ENCODE assay signal across 30 cellular contexts in genomic region chr19:35872180-35872579, GRCh38. TPM values are rescaled to one million over a fixed set of nuclear protein-coding genes. Genes with fewer than 3 reads are reported as not detected.
"Had no signal": no experiment of that assay in that cellular context is flagged by ENCODE, and none has a peak within 500 bp of the region (broad histone marks: within the 10 kb centered on the region; RNA-seq: fewer than 3 reads in every experiment).

No MANE protein-coding gene starts in this region.

- H3K36me3 Mint-ChIP-seq: activated naive CD8-positive, alpha-beta T cell treated with anti-CD3 and anti-CD28 coated beads, Interleukin-2, amount 10 ng/mL, durations not matched to agents 7 days and 5 days; natural killer cell treated with Interleukin-12 subunit alpha and Interleukin-12 subunit beta and Interleukin-15 and Interleukin-18, amount 100 ng/mL, for 72 hours had no signal

- DNase-seq: activated CD8-positive, alpha-beta memory T cell treated with anti-CD3 and anti-CD28 coated beads for 24 hours; activated CD8-positive, alpha-beta memory T cell treated with anti-CD3 and anti-CD28 coated beads, Interleukin-2, amount 50 U/mL, for 4 hours; activated naive CD4-positive, alpha-beta T cell treated with anti-CD3 and anti-CD28 coated beads for 36 hours; activated naive CD8-positive, alpha-beta T cell treated with anti-CD3 and anti-CD28 coated beads, Interleukin-2, amount 10 ng/mL, durations not matched to agents 7 days and 5 days; activated T-cell treated with anti-CD3 and anti-CD28 coated beads, Interleukin-2, amount 50 U/mL, for 24 hours; amniotic stem cell; effector memory CD4-positive, alpha-beta T cell; hypothalamus; ovary; stimulated activated CD4-positive, alpha-beta T cell treated with anti-CD3 and anti-CD28 coated beads, Interleukin-12 subunit alpha, Interleukin-12 subunit beta, amount 100 ng/mL, for 4 hours; stimulated activated CD4-positive, alpha-beta T cell treated with anti-CD3 and anti-CD28 coated beads, Interleukin-4, amount 100 ng/mL, for 4 hours; substantia nigra; tibial artery had no signal

- H3K27ac Mint-ChIP-seq: activated naive CD4-positive, alpha-beta T cell treated with anti-CD3 and anti-CD28 coated beads for 36 hours; activated naive CD8-positive, alpha-beta T cell treated with anti-CD3 and anti-CD28 coated beads, Interleukin-2, amount 10 ng/mL, durations not matched to agents 7 days and 5 days; activated T-cell treated with anti-CD3 and anti-CD28 coated beads, Interleukin-2, amount 50 U/mL, for 24 hours; natural killer cell treated with Interleukin-12 subunit alpha and Interleukin-12 subunit beta and Interleukin-15 and Interleukin-18, amount 100 ng/mL, for 72 hours; stimulated activated naive CD8-positive, alpha-beta T cell treated with anti-CD3 and anti-CD28 coated beads, Interleukin-15, Interleukin-2, amounts not matched to agents 100 ng/mL and 50 ng/mL, for 24 hours; T-helper 2 cell treated with Interferon-gamma antibody and Interleukin-4, amounts not matched to agents 5 μg/mL and 100 μg/mL, for 36 hours had no signal

- H3K4me3 ChIP-seq: breast epithelium, esophagus muscularis mucosa, ovary, prostate gland, right atrium auricular region, tibial artery had no signal

- FAIRE-seq: colon, endothelial cell of umbilical vein, frontal cortex, islet of Langerhans, TTC549 had no signal

- H3K27me3 ChIP-seq: ovary, right atrium auricular region had no signal

- H3K9me3 ChIP-seq: breast epithelium, esophagus muscularis mucosa, ovary, prostate gland, right atrium auricular region, tibial artery had no signal

- H3K27ac ChIP-seq: breast epithelium, esophagus muscularis mucosa, ovary, prostate gland, right atrium auricular region, tibial artery had no signal

- ATAC-seq: natural killer cell treated with Interleukin-12 subunit alpha and Interleukin-12 subunit beta and Interleukin-15 and Interleukin-18, amount 100 ng/mL, for 72 hours had no signal

- H3K9me3 Mint-ChIP-seq: activated naive CD4-positive, alpha-beta T cell treated with anti-CD3 and anti-CD28 coated beads for 36 hours; activated naive CD8-positive, alpha-beta T cell treated with anti-CD3 and anti-CD28 coated beads, Interleukin-2, amount 10 ng/mL, durations not matched to agents 7 days and 5 days; activated T-cell treated with anti-CD3 and anti-CD28 coated beads, Interleukin-2, amount 50 U/mL, for 24 hours; central memory CD8-positive, alpha-beta T cell; stimulated activated naive CD8-positive, alpha-beta T cell treated with anti-CD3 and anti-CD28 coated beads, Interleukin-15, Interleukin-2, amounts not matched to agents 100 ng/mL and 50 ng/mL, for 24 hours; T-helper 2 cell treated with Interferon-gamma antibody and Interleukin-4, amounts not matched to agents 5 μg/mL and 100 μg/mL, for 36 hours had no signal

- H3K4me3 Mint-ChIP-seq: activated naive CD4-positive, alpha-beta T cell treated with anti-CD3 and anti-CD28 coated beads for 36 hours; activated naive CD8-positive, alpha-beta T cell treated with anti-CD3 and anti-CD28 coated beads, Interleukin-2, amount 10 ng/mL, durations not matched to agents 7 days and 5 days; activated T-cell treated with anti-CD3 and anti-CD28 coated beads, Interleukin-2, amount 50 U/mL, for 24 hours; central memory CD8-positive, alpha-beta T cell; natural killer cell treated with Interleukin-12 subunit alpha and Interleukin-12 subunit beta and Interleukin-15 and Interleukin-18, amount 100 ng/mL, for 72 hours; stimulated activated naive CD8-positive, alpha-beta T cell treated with anti-CD3 and anti-CD28 coated beads, Interleukin-15, Interleukin-2, amounts not matched to agents 100 ng/mL and 50 ng/mL, for 24 hours; T-helper 2 cell treated with Interferon-gamma antibody and Interleukin-4, amounts not matched to agents 5 μg/mL and 100 μg/mL, for 36 hours had no signal

- H3K36me3 ChIP-seq: breast epithelium, esophagus muscularis mucosa, ovary, prostate gland, right atrium auricular region, tibial artery had no signal

RNA-seq across cellular contexts. Expression of gene KIRREL2, which starts 15.5 kb away (rescaled TPM):
- total RNA-seq: dermis microvascular lymphatic vessel endothelial cell, endothelial cell of umbilical vein, esophagus muscularis mucosa, liver, skeletal muscle tissue, urinary bladder had no signal
- polyA plus RNA-seq: endothelial cell of umbilical vein, liver, urinary bladder had no signal

RNA-seq across cellular contexts. Expression of gene NPHS1, which starts 19.9 kb away (rescaled TPM):
- total RNA-seq: dermis microvascular lymphatic vessel endothelial cell; endothelial cell of umbilical vein; esophagus muscularis mucosa; natural killer cell treated with Interleukin-12 subunit alpha and Interleukin-12 subunit beta and Interleukin-15 and Interleukin-18, amount 100 ng/mL, for 72 hours; right atrium auricular region had no signal
- polyA plus RNA-seq: endothelial cell of umbilical vein, liver, urinary bladder had no signal

RNA-seq across cellular contexts. Expression of gene HCST, which starts 30.1 kb away (rescaled TPM):
- total RNA-seq: endothelial cell of umbilical vein had no signal
- polyA plus RNA-seq: endothelial cell of umbilical vein had no signal
